ENCODE assay signal across 24 cellular contexts in the genomic region with DNA sequence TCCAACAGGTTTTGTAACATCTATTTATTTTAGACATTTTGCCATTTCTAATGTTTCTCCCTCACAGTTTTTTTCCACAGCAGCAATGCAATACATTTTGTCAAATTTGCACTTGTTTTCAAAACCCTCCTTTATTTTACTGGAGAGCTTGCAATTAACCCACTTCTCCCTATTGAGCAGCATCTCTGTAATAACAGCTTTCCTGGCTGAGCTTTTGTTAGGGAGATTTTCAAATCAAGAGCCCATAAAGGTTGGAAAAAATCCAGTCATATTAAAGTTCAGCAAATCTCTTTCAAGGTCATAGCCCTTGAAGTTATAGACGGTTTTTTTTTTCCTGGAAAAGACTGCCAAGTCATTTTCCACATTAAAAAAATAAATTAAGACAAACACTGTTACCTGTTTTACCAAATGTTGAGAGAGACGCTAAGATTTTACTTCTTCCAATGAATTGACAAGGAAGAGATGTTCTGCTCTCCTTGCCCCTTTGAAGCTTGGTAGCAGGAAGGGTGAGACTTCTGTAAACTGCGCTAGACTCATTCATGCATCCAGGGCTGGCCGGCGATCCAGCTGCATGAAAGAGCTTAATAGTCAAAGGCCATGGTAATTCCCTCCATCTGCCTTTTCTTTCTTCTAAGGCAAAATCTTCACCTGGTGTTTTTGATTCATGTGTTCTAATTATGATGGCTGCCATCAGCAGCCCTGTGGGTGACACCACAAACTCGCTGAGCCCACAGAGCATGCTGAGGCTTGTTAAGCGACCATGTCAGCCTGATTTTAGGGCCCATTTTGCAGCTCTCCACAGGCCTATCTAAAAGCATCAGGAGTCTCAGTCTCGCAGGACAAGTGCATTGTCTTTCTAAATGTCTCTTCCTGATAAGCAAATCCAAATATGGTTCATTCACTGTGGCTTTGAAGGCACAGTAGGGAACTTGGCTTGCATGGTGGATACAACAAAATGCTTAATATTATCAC.
A peak's percentile ranks its signal among the peaks of the same experiment; 100 is the strongest.
DNase-seq lines count a peak whose midpoint lies in the region; TF ChIP-seq lines count a peak whose summit lies in the region.
"Had no signal": no experiment of that assay in that cellular context is flagged by ENCODE, and none has a peak within 500 bp of the region (broad histone marks: within the 10 kb centered on the region; RNA-seq: fewer than 3 reads in every experiment).

No MANE protein-coding gene starts in this region.

- no peaks in the 10 kb centered on the region for H3K9me3 ChIP-seq in HAP-1
- H3K9me3 ChIP-seq: right lobe of liver, testis had no signal

- no peaks in the 10 kb centered on the region for H3K27me3 Mint-ChIP-seq in nephron progenitor cell (ENCODE audit: low read depth, poor library complexity)
- H3K27me3 Mint-ChIP-seq in T-helper 2 cell treated with Interferon-gamma antibody and Interleukin-4, amounts not matched to agents 5 μg/mL and 100 μg/mL, for 36 hours (ENCODE audit: low read depth) = no peaks in the 10 kb centered on the region
- H3K27me3 Mint-ChIP-seq: activated CD8-positive, alpha-beta T cell treated with anti-CD3 and anti-CD28 coated beads for 36 hours; CD4-positive, alpha-beta T cell had no signal

- no peak for TF ChIP-seq CTCF in nephron progenitor cell (IDR thresholded peaks at IDR 0.05)

- H3K4me3 Mint-ChIP-seq in nephron progenitor cell = no peak overlapping the region
- H3K4me3 Mint-ChIP-seq in T-helper 2 cell treated with Interferon-gamma antibody and Interleukin-4, amounts not matched to agents 5 μg/mL and 100 μg/mL, for 36 hours = no peak overlapping the region
- H3K4me3 Mint-ChIP-seq: activated CD8-positive, alpha-beta T cell treated with anti-CD3 and anti-CD28 coated beads for 36 hours; CD4-positive, alpha-beta T cell; stimulated activated effector memory CD8-positive, alpha-beta T cell treated with anti-CD3 and anti-CD28 coated beads, Interleukin-12 subunit alpha, Interleukin-12 subunit beta, amount 100 ng/mL, for 72 hours had no signal

- peak; percentile 75 to 98 for DNase-seq in HAP-1 (ENCODE audit: low spot score in 2 of 2)
- DNase-seq in NCI-H1436 treated with DMSO at 0.1 percent for 48 hours (lab: John Stamatoyannopoulos, UW) = peak; percentile 85
- DNase-seq in NCI-H748 (lab: John Stamatoyannopoulos, UW; ENCODE audit: unreplicated experiment) = peak; percentile 94
- DNase-seq in nephron progenitor cell = peak; percentile 4
- no peak for DNase-seq in OCI-M1 (lab: John Stamatoyannopoulos, UW)
- DNase-seq in T-helper 9 cell = no peak
- DNase-seq in NAMALWA (ENCODE audit: low spot score) = no peak
- no peak for DNase-seq in T-helper 2 cell treated with Interferon-gamma antibody and Interleukin-4, amounts not matched to agents 5 μg/mL and 100 μg/mL, for 36 hours (ENCODE audit: low spot score)
- DNase-seq: activated CD4-positive, CD25-positive, alpha-beta regulatory T cell; activated CD8-positive, alpha-beta T cell treated with anti-CD3 and anti-CD28 coated beads for 36 hours; activated naive CD4-positive, alpha-beta T cell treated with anti-CD3 and anti-CD28 coated beads, Interleukin-2, amount 50 U/mL, for 16 hours; activated T-cell treated with anti-CD3 and anti-CD28 coated beads, Interleukin-2, amount 50 U/mL, for 48 hours; aorta; CD4-positive, alpha-beta T cell; cerebellar nuclear complex; effector CD4-positive, alpha-beta T cell; left ventricle myocardium inferior; MV-4-11; right lobe of liver; testis had no signal

- in situ Hi-C loops in HAP-1 (cut with MboI; ENCODE audit: low sequenced_read_pairs) = no loop called here

- peaks cover 20% of the 10 kb centered on the region for H3K4me1 ChIP-seq in HAP-1
- H3K4me1 ChIP-seq: esophagus muscularis mucosa, left ventricle myocardium inferior, right lobe of liver, SJSA1, testis had no signal

- H3K9me3 Mint-ChIP-seq in nephron progenitor cell = peaks cover 16% of the 10 kb centered on the region
- peaks cover 36% of the 10 kb centered on the region for H3K9me3 Mint-ChIP-seq in T-helper 2 cell treated with Interferon-gamma antibody and Interleukin-4, amounts not matched to agents 5 μg/mL and 100 μg/mL, for 36 hours

- no peak overlapping the region for H3K27ac Mint-ChIP-seq in nephron progenitor cell
- no peak overlapping the region for H3K27ac Mint-ChIP-seq in T-helper 2 cell treated with Interferon-gamma antibody and Interleukin-4, amounts not matched to agents 5 μg/mL and 100 μg/mL, for 36 hours
- H3K27ac Mint-ChIP-seq: activated CD8-positive, alpha-beta T cell treated with anti-CD3 and anti-CD28 coated beads for 36 hours; CD4-positive, alpha-beta T cell; stimulated activated effector memory CD8-positive, alpha-beta T cell treated with anti-CD3 and anti-CD28 coated beads, Interleukin-12 subunit alpha, Interleukin-12 subunit beta, amount 100 ng/mL, for 72 hours had no signal

- no peaks in the 10 kb centered on the region for H3K36me3 ChIP-seq in HAP-1 (replicated peaks)
- H3K36me3 ChIP-seq: esophagus muscularis mucosa, left ventricle myocardium inferior, right lobe of liver, SJSA1 had no signal

- H3K4me3 ChIP-seq in HAP-1 = no peak overlapping the region
- H3K4me3 ChIP-seq: esophagus muscularis mucosa, K562, left ventricle myocardium inferior, right lobe of liver, SJSA1, testis had no signal

- no peaks in the 10 kb centered on the region for H3K27me3 ChIP-seq in HAP-1 (ENCODE audit: low read depth)
- H3K27me3 ChIP-seq: esophagus muscularis mucosa, right lobe of liver, testis had no signal

- H3K4me1 Mint-ChIP-seq in nephron progenitor cell = peaks cover 18% of the 10 kb centered on the region
- H3K4me1 Mint-ChIP-seq in T-helper 2 cell treated with Interferon-gamma antibody and Interleukin-4, amounts not matched to agents 5 μg/mL and 100 μg/mL, for 36 hours (ENCODE audit: low read depth) = no peaks in the 10 kb centered on the region
- H3K4me1 Mint-ChIP-seq: stimulated activated effector memory CD8-positive, alpha-beta T cell treated with anti-CD3 and anti-CD28 coated beads, Interleukin-12 subunit alpha, Interleukin-12 subunit beta, amount 100 ng/mL, for 72 hours had no signal

- H3K36me3 Mint-ChIP-seq in nephron progenitor cell (ENCODE audit: low read depth) = no peaks in the 10 kb centered on the region
- no peaks in the 10 kb centered on the region for H3K36me3 Mint-ChIP-seq in T-helper 2 cell treated with Interferon-gamma antibody and Interleukin-4, amounts not matched to agents 5 μg/mL and 100 μg/mL, for 36 hours (ENCODE audit: low read depth)
- H3K36me3 Mint-ChIP-seq: stimulated activated effector memory CD8-positive, alpha-beta T cell treated with anti-CD3 and anti-CD28 coated beads, Interleukin-12 subunit alpha, Interleukin-12 subunit beta, amount 100 ng/mL, for 72 hours had no signal

Comparison
In these comparisons a context has a peak if more than half of its experiments do, and no peak if none do; other contexts are left out.
1. DNase-seq: peak in HAP-1 (2 of 2), NCI-H1436 treated with DMSO at 0.1 percent for 48 hours (single experiment), NCI-H748 (single experiment) and nephron progenitor cell (single experiment); none in OCI-M1 (single experiment), T-helper 9 cell (single experiment), NAMALWA (single experiment) and T-helper 2 cell treated with Interferon-gamma antibody and Interleukin-4, amounts not matched to agents 5 μg/mL and 100 μg/mL, for 36 hours (single experiment).